Comparison of ENCODE assay signal across 14 cellular contexts in the genomic region with DNA sequence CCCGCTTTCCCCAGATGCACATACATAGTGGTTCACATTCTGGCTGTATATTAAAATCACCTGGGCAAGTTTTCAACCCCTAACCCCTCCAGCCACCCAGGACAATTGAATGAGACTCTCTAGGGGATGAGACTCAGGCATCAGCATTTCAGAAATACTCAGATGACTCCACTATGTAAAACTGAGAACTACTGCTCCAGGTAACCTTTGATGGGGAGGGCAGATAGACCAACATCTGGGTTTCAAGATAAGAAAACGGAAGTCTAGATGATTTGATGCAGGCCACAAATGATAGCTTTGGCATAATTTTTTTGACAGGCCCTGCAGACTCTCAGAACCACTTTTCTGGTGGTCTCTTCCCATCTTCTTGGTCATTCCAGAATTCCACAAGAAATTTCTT.
DNase-seq lines count a peak whose midpoint lies in the region; ATAC-seq and TF ChIP-seq lines count a peak whose summit lies in the region.
"Had no signal": no experiment of that assay in that cellular context is flagged by ENCODE, and none has a peak within 500 bp of the region (broad histone marks: within the 10 kb centered on the region; RNA-seq: fewer than 3 reads in every experiment).

No MANE protein-coding gene starts in this region.

- no TSS peak for BruUV-seq in mammary epithelial cell (replicated peaks; lab: Mats Ljungman, UMichigan)

- DNase-seq in GM13977 (ENCODE audit: low spot score), result peak; percentile 40
- peak; percentile 50 for DNase-seq in Jurkat, Clone E6-1 (ENCODE audit: low read depth, low spot score)
- DNase-seq in CD4-positive, alpha-beta T cell, result no peak
- DNase-seq in mammary epithelial cell, result no peak
- no peak for DNase-seq in stimulated activated CD4-positive, alpha-beta T cell treated with anti-CD3 and anti-CD28 coated beads, Interleukin-4, amount 100 ng/mL, for 1 hour
- no peak for DNase-seq in Karpas-422
- DNase-seq: activated T-cell treated with anti-CD3 and anti-CD28 coated beads for 4 hours, DMS53, dorsolateral prefrontal cortex, HFFc6, NCI-H146, NCI-H774 had no signal

- in situ Hi-C loops in GM13977 (cut with MboI; ENCODE audit: low pct_unique_long_range_greater_than_20kb, low sequenced_read_pairs, unreplicated experiment) (no loop called here), mammary epithelial cell (cut with MboI; ENCODE audit: low sequenced_read_pairs in 2 of 2) (loop anchor here (10.0 to 25.0 kb wide), 3 partner anchors 175 to 263 kb away; no protein-coding TSS in a partner anchor)

- H3K9ac ChIP-seq in mammary epithelial cell (ENCODE audit: insufficient read depth, low read length) (no peak overlapping the region), Karpas-422 (ENCODE audit: low read length) (no peak overlapping the region)

- H3K79me2 ChIP-seq in mammary epithelial cell (ENCODE audit: insufficient read depth, low read length), result no peaks in the 10 kb centered on the region
- no peaks in the 10 kb centered on the region for H3K79me2 ChIP-seq in Karpas-422 (ENCODE audit: low read length)

- no peaks in the 10 kb centered on the region for H3K9me3 ChIP-seq in CD4-positive, alpha-beta T cell (ENCODE audit: control insufficient read depth, low read length)
- H3K9me3 ChIP-seq in mammary epithelial cell (replicated peaks; ENCODE audit: insufficient read depth, low read length) (no peaks in the 10 kb centered on the region), Karpas-422 (ENCODE audit: low read length) (no peaks in the 10 kb centered on the region)

- CTCF ChIA-PET in CD4-positive, alpha-beta T cell (lab: Charles Lee), result no interaction called here
- CTCF ChIA-PET in mammary epithelial cell (lab: Charles Lee; ENCODE audit: low non-redundant PET), result no interaction called here

- no peaks in the 10 kb centered on the region for H3K36me3 ChIP-seq in mammary epithelial cell (ENCODE audit: insufficient read depth, low read length)
- H3K36me3 ChIP-seq in Karpas-422 (ENCODE audit: insufficient read depth, low read length), result no peaks in the 10 kb centered on the region

- TF ChIP-seq CTCF in GM13977 (IDR thresholded peaks at IDR 0.05; ENCODE audit: extremely low read depth, insufficient read depth, missing control alignments), result no peak
- TF ChIP-seq CTCF in CD4-positive, alpha-beta T cell (IDR thresholded peaks at IDR 0.05), result no peak
- no peak for TF ChIP-seq CTCF in mammary epithelial cell (conservative IDR thresholded peaks at IDR 0.05 in 1 of 2, IDR thresholded peaks at IDR 0.05 in 1 of 2; ENCODE audit: extremely low read depth in 1 of 2, insufficient read depth in 1 of 2, low read depth in 1 of 2, low read length in 2 of 2)

- dilution Hi-C loops in mammary epithelial cell (cut with HindIII; ENCODE audit: low sequenced_read_pairs), result no loop called here

- H3K9me2 ChIP-seq in Karpas-422 (replicated peaks; ENCODE audit: insufficient read depth, low read length), result no peaks in the 10 kb centered on the region

- peaks cover 26% of the 10 kb centered on the region for H3K27me3 Mint-ChIP-seq in CD4-positive, alpha-beta T cell

- H3K4me2 ChIP-seq in mammary epithelial cell (ENCODE audit: insufficient read depth, low read depth, low read length), result no peak overlapping the region
- H3K4me2 ChIP-seq in Karpas-422 (ENCODE audit: low read depth, low read length, poor library complexity, severe bottlenecking), result no peak overlapping the region

- no peaks in the 10 kb centered on the region for H4K20me1 ChIP-seq in mammary epithelial cell (ENCODE audit: insufficient read depth, low read length)
- H4K20me1 ChIP-seq in Karpas-422 (ENCODE audit: insufficient read depth, low read depth, low read length), result no peaks in the 10 kb centered on the region

- H2AFZ ChIP-seq in mammary epithelial cell (ENCODE audit: low read depth, low read length) (no peak overlapping the region), Karpas-422 (ENCODE audit: low read length) (no peak overlapping the region)

- ATAC-seq in GM19395 (IDR thresholded peaks at IDR 0.05; ENCODE audit: unreplicated experiment) (peak; percentile 75), HG02885 (IDR thresholded peaks at IDR 0.05; ENCODE audit: poor library complexity, unreplicated experiment) (peak; percentile 61)
- no peak for ATAC-seq in CD4-positive, alpha-beta T cell (ENCODE audit: poor library complexity)

- H3K4me1 ChIP-seq in mammary epithelial cell (ENCODE audit: insufficient read depth, low read length) (no peaks in the 10 kb centered on the region), Karpas-422 (ENCODE audit: low read length) (peaks cover 5% of the 10 kb centered on the region; the same call in 1 of the 2 replicates)

- no peaks in the 10 kb centered on the region for H3K36me3 Mint-ChIP-seq in CD4-positive, alpha-beta T cell (ENCODE audit: low read depth)

- no peak overlapping the region for H3K27ac ChIP-seq in CD4-positive, alpha-beta T cell (ENCODE audit: low read depth, low read length)
- H3K27ac ChIP-seq in mammary epithelial cell (ENCODE audit: insufficient read depth, low read depth, low read length) (no peak overlapping the region), Karpas-422 (ENCODE audit: low read length) (no peak overlapping the region)
- H3K27ac ChIP-seq: dorsolateral prefrontal cortex had no signal

- no peak overlapping the region for H3K27ac Mint-ChIP-seq in CD4-positive, alpha-beta T cell
- H3K27ac Mint-ChIP-seq: HFFc6 had no signal

- POLR2A ChIA-PET in CD4-positive, alpha-beta T cell (lab: Charles Lee), result no interaction called here

- H3K9me3 Mint-ChIP-seq in CD4-positive, alpha-beta T cell, result no peaks in the 10 kb centered on the region
- H3K9me3 Mint-ChIP-seq: HFFc6 had no signal

- no peaks in the 10 kb centered on the region for H3K4me1 Mint-ChIP-seq in CD4-positive, alpha-beta T cell (ENCODE audit: low read depth)

- intact Hi-C loops in CD4-positive, alpha-beta T cell (cut with DNase I, micrococcal nuclease), result no loop called here
- intact Hi-C loops in mammary epithelial cell (cut with micrococcal nuclease), result no loop called here

- no peak overlapping the region for H3K4me3 Mint-ChIP-seq in CD4-positive, alpha-beta T cell
- H3K4me3 Mint-ChIP-seq: HFFc6 had no signal

- H3K4me3 ChIP-seq in Jurkat, Clone E6-1 (ENCODE audit: low read length), result no peak overlapping the region
- H3K4me3 ChIP-seq in mammary epithelial cell (replicated peaks in 1 of 3; ENCODE audit: insufficient read depth in 1 of 3, low read depth in 2 of 3, low read length in 3 of 3), result no peak overlapping the region
- H3K4me3 ChIP-seq in Karpas-422 (ENCODE audit: low read length), result no peak overlapping the region
- H3K4me3 ChIP-seq: dorsolateral prefrontal cortex had no signal

- H3K27me3 ChIP-seq in CD4-positive, alpha-beta T cell (ENCODE audit: control insufficient read depth, insufficient read depth, low read length), result no peaks in the 10 kb centered on the region
- no peaks in the 10 kb centered on the region for H3K27me3 ChIP-seq in mammary epithelial cell (ENCODE audit: insufficient read depth, low read length)
- H3K27me3 ChIP-seq in Karpas-422 (ENCODE audit: low read length), result no peaks in the 10 kb centered on the region

- WGBS in mammary epithelial cell (ENCODE audit: low coverage, missing lambda C conversion rate), result 55% methylated on average over 2 of the region's 2 CpGs

Comparison
In these comparisons a context has a peak if more than half of its experiments do, and no peak if none do; other contexts are left out.
1. DNase-seq: peak in GM13977 (single experiment) and Jurkat, Clone E6-1 (single experiment); none in CD4-positive, alpha-beta T cell (0 of 10), mammary epithelial cell (single experiment), stimulated activated CD4-positive, alpha-beta T cell treated with anti-CD3 and anti-CD28 coated beads, Interleukin-4, amount 100 ng/mL, for 1 hour (single experiment) and Karpas-422 (single experiment).